19 cellular contexts compared by ENCODE assay signal in genomic region chr16:8729779-8730334, GRCh38. TPM values are rescaled to one million over a fixed set of nuclear protein-coding genes. Genes with fewer than 3 reads are reported as not detected.
A peak's percentile ranks its signal among the peaks of the same experiment; 100 is the strongest.
DNase-seq lines count a peak whose midpoint lies in the region; ATAC-seq and TF ChIP-seq lines count a peak whose summit lies in the region.
"Had no signal": no experiment of that assay in that cellular context is flagged by ENCODE, and none has a peak within 500 bp of the region (broad histone marks: within the 10 kb centered on the region; RNA-seq: fewer than 3 reads in every experiment).

No MANE protein-coding gene starts in this region.

- peaks cover 28 to 51% (median 38%) of the 10 kb centered on the region in 10 experiments for H3K4me1 ChIP-seq in BLaER1 treated with 17β-estradiol and CSF1 and Interleukin-3, amounts not matched to agents 10 nM and 100 nM
- peaks cover 6 to 29% (median 9%) of the 10 kb centered on the region in 4 donors for H3K4me1 ChIP-seq in liver (ENCODE audit: control insufficient read depth in 4 of 4, insufficient read depth in 4 of 4, low read length in 3 of 4)
- H3K4me1 ChIP-seq: gastrocnemius medialis, testis had no signal

- peaks cover 10 to 18% (median 12%) of the 10 kb centered on the region in 11 experiments for H3K9me3 ChIP-seq in BLaER1 treated with 17β-estradiol and CSF1 and Interleukin-3, amounts not matched to agents 10 nM and 100 nM (replicated peaks in 1 of 11)
- no peaks in the 10 kb centered on the region for H3K9me3 ChIP-seq in liver (ENCODE audit: control insufficient read depth in 4 of 4, low read length in 3 of 4)
- H3K9me3 ChIP-seq: gastrocnemius medialis, testis had no signal

- peaks cover 0 to 4% (median 0%) of the 10 kb centered on the region in 11 experiments; a peak in 2 of 22 replicates for H3K36me3 ChIP-seq in BLaER1 treated with 17β-estradiol and CSF1 and Interleukin-3, amounts not matched to agents 10 nM and 100 nM
- H3K36me3 ChIP-seq in liver (ENCODE audit: control insufficient read depth in 4 of 4, insufficient read depth in 3 of 4, low read depth in 1 of 4, low read length in 3 of 4), result no peaks in the 10 kb centered on the region
- H3K36me3 ChIP-seq: cardiac muscle cell, gastrocnemius medialis, WERI-Rb-1 had no signal

- H3K9ac ChIP-seq in BLaER1 treated with 17β-estradiol and CSF1 and Interleukin-3, amounts not matched to agents 10 nM and 100 nM, result no peak overlapping the region
- no peak overlapping the region for H3K9ac ChIP-seq in liver (ENCODE audit: low read depth in 1 of 2, low read length in 2 of 2)

- H3K4me3 ChIP-seq in BLaER1 treated with 17β-estradiol and CSF1 and Interleukin-3, amounts not matched to agents 10 nM and 100 nM, result no peak overlapping the region; a peak in 1 of 20 replicates
- H3K4me3 ChIP-seq in liver (ENCODE audit: low read depth in 1 of 3, low read length in 3 of 3), result no peak overlapping the region
- H3K4me3 ChIP-seq: cardiac muscle cell, gastrocnemius medialis, testis had no signal

- H3K27ac ChIP-seq in BLaER1 treated with 17β-estradiol and CSF1 and Interleukin-3, amounts not matched to agents 10 nM and 100 nM, result peak overlapping the region in 7 of 11 experiments; percentile 11 to 37 (median 23); a peak in 6 of 22 replicates
- peak overlapping the region; percentile 89 to 97 for H3K27ac ChIP-seq in liver (ENCODE audit: low read depth in 1 of 2, low read length in 2 of 2)
- H3K27ac ChIP-seq: cardiac muscle cell, gastrocnemius medialis, testis, WERI-Rb-1 had no signal

- H4K20me1 ChIP-seq in BLaER1 treated with 17β-estradiol and CSF1 and Interleukin-3, amounts not matched to agents 10 nM and 100 nM, result no peaks in the 10 kb centered on the region

- no peak for TF ChIP-seq RAD21 in liver (IDR thresholded peaks at IDR 0.05)

- 46% methylated on average over 8 of the region's 8 CpGs for WGBS in liver

- no peak for TF ChIP-seq CTCF in liver (IDR thresholded peaks at IDR 0.05; ENCODE audit: low read depth, low read length, missing input control)

- DNase-seq in KG1 (lab: John Stamatoyannopoulos, UW) (peak; percentile 52), UCSD-AML1 (lab: John Stamatoyannopoulos, UW; ENCODE audit: unreplicated experiment) (peak; percentile 21), NCI-H524 treated with DMSO at 0.1 percent for 48 hours (lab: John Stamatoyannopoulos, UW) (no peak), NCI-H446 (lab: John Stamatoyannopoulos, UW) (no peak)
- no peak for DNase-seq in effector CD8-positive, alpha-beta T cell (lab: John Stamatoyannopoulos, UW)
- DNase-seq: activated CD8-positive, alpha-beta memory T cell treated with anti-CD3 and anti-CD28 coated beads, Interleukin-2, amount 50 U/mL, for 4 hours; gastrocnemius medialis; immature natural killer cell; IMR-90; NCI-H146; NCI-H526 treated with DMSO at 0.1 percent for 48 hours; SHP77 treated with DMSO at 0.1 percent for 48 hours; stimulated activated CD4-positive, alpha-beta T cell treated with anti-CD3 and anti-CD28 coated beads, Interleukin-15, amount 100 ng/mL, for 24 hours; testis; WERI-Rb-1 had no signal

- H3K27me3 ChIP-seq in BLaER1 treated with 17β-estradiol and CSF1 and Interleukin-3, amounts not matched to agents 10 nM and 100 nM, result no peaks in the 10 kb centered on the region
- H3K27me3 ChIP-seq in liver (ENCODE audit: control insufficient read depth in 4 of 4, insufficient read depth in 4 of 4, low read length in 3 of 4), result no peaks in the 10 kb centered on the region
- H3K27me3 ChIP-seq: cardiac muscle cell, gastrocnemius medialis, testis had no signal

- ATAC-seq in HG02852 (IDR thresholded peaks at IDR 0.05; ENCODE audit: unreplicated experiment), result no peak
- ATAC-seq: gastrocnemius medialis had no signal

- H3K4me2 ChIP-seq in BLaER1 treated with 17β-estradiol and CSF1 and Interleukin-3, amounts not matched to agents 10 nM and 100 nM, result peak overlapping the region; percentile 52 to 69 (median 60)

TF ChIP-seq in liver, 16 proteins besides CTCF, POLR2A, EP300 and RAD21:
- TF ChIP-seq, protein P1, sequence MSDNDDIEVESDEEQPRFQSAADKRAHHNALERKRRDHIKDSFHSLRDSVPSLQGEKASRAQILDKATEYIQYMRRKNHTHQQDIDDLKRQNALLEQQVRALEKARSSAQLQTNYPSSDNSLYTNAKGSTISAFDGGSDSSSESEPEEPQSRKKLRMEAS (IDR thresholded peaks at IDR 0.05), result no peak
- TF ChIP-seq NR2F2 (IDR thresholded peaks at IDR 0.05) (no peak), JUND (IDR thresholded peaks at IDR 0.05) (no peak), ZBTB33 (IDR thresholded peaks at IDR 0.05) (no peak), HNF4A (conservative IDR thresholded peaks at IDR 0.05) (no peak), TAF1 (conservative IDR thresholded peaks at IDR 0.05) (no peak), SP1 (IDR thresholded peaks at IDR 0.05) (no peak), FOXA1 (IDR thresholded peaks at IDR 0.05) (no peak), RXRA (IDR thresholded peaks at IDR 0.05) (no peak), YY1 (IDR thresholded peaks at IDR 0.05) (no peak), HNF4G (IDR thresholded peaks at IDR 0.05) (no peak), EGR1 (IDR thresholded peaks at IDR 0.05; ENCODE audit: low read depth in 2 of 2) (no peak), FOXA2 (IDR thresholded peaks at IDR 0.05) (no peak), GABPA (IDR thresholded peaks at IDR 0.05 in 1 of 2, conservative IDR thresholded peaks at IDR 0.05 in 1 of 2) (no peak)
- TF ChIP-seq, protein P2, sequence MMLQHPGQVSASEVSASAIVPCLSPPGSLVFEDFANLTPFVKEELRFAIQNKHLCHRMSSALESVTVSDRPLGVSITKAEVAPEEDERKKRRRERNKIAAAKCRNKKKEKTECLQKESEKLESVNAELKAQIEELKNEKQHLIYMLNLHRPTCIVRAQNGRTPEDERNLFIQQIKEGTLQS (IDR thresholded peaks at IDR 0.05), result no peak
- TF ChIP-seq, protein P3, sequence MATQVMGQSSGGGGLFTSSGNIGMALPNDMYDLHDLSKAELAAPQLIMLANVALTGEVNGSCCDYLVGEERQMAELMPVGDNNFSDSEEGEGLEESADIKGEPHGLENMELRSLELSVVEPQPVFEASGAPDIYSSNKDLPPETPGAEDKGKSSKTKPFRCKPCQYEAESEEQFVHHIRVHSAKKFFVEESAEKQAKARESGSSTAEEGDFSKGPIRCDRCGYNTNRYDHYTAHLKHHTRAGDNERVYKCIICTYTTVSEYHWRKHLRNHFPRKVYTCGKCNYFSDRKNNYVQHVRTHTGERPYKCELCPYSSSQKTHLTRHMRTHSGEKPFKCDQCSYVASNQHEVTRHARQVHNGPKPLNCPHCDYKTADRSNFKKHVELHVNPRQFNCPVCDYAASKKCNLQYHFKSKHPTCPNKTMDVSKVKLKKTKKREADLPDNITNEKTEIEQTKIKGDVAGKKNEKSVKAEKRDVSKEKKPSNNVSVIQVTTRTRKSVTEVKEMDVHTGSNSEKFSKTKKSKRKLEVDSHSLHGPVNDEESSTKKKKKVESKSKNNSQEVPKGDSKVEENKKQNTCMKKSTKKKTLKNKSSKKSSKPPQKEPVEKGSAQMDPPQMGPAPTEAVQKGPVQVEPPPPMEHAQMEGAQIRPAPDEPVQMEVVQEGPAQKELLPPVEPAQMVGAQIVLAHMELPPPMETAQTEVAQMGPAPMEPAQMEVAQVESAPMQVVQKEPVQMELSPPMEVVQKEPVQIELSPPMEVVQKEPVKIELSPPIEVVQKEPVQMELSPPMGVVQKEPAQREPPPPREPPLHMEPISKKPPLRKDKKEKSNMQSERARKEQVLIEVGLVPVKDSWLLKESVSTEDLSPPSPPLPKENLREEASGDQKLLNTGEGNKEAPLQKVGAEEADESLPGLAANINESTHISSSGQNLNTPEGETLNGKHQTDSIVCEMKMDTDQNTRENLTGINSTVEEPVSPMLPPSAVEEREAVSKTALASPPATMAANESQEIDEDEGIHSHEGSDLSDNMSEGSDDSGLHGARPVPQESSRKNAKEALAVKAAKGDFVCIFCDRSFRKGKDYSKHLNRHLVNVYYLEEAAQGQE (IDR thresholded peaks at IDR 0.05), result no peak

RNA-seq across cellular contexts. Expression of gene ABAT, which starts 55.4 kb away (rescaled TPM):
- total RNA-seq in liver, result 100 to 1,000 TPM in 1 of 2 donors, 10 to 100 TPM in 1; 52.4 to 201 TPM
- polyA plus RNA-seq in liver, result 100 to 1,000 TPM in 1 of 2 donors, 10 to 100 TPM in 1; 81.6 to 205 TPM

Comparison
In these comparisons a context has a peak if more than half of its experiments do, and no peak if none do; other contexts are left out.
1. DNase-seq: peak in KG1 (single experiment) and UCSD-AML1 (single experiment); none in NCI-H524 treated with DMSO at 0.1 percent for 48 hours (single experiment), NCI-H446 (0 of 2) and effector CD8-positive, alpha-beta T cell (single experiment).